12 cellular contexts compared by ENCODE assay signal in genomic region chr2:172226244-172227061, GRCh38.
DNase-seq lines count a peak whose midpoint lies in the region; ATAC-seq and TF ChIP-seq lines count a peak whose summit lies in the region.
"Had no signal": no experiment of that assay in that cellular context is flagged by ENCODE, and none has a peak within 500 bp of the region (broad histone marks: within the 10 kb centered on the region; RNA-seq: fewer than 3 reads in every experiment).

No MANE protein-coding gene starts in this region.

- no peaks in the 10 kb centered on the region for H3K79me2 ChIP-seq in OCI-LY3 (ENCODE audit: low read length)

- peak; percentile 67 for TF ChIP-seq CTCF in OCI-LY3 (IDR thresholded peaks at IDR 0.05; ENCODE audit: low read depth, low read length)
- peak; percentile 24 for TF ChIP-seq CTCF in progenitor cell of endocrine pancreas (IDR thresholded peaks at IDR 0.05; ENCODE audit: unreplicated experiment)
- TF ChIP-seq CTCF in sigmoid colon (IDR thresholded peaks at IDR 0.05) = peak in 1 of 4 experiments; percentile 17

- peaks cover 15% of the 10 kb centered on the region for H3K4me1 Mint-ChIP-seq in progenitor cell of endocrine pancreas (ENCODE audit: low read depth)

- H3K4me3 ChIP-seq in OCI-LY3 (ENCODE audit: low read length) = no peak overlapping the region
- H3K4me3 ChIP-seq in sigmoid colon = no peak overlapping the region
- H3K4me3 ChIP-seq: left lung had no signal

- ATAC-seq in activated naive CD4-positive, alpha-beta T cell treated with anti-CD3 and anti-CD28 coated beads, Interleukin-2, amount 50 U/mL, for 72 hours = no peak
- ATAC-seq in activated CD4-positive, CD25-positive, alpha-beta regulatory T cell treated with anti-CD3 and anti-CD28 coated beads, Interleukin-2, amount 50 U/mL, for 24 hours = no peak
- no peak for ATAC-seq in GM18867 (IDR thresholded peaks at IDR 0.05; ENCODE audit: unreplicated experiment)
- ATAC-seq: left lung; stimulated activated naive CD8-positive, alpha-beta T cell treated with anti-CD3 and anti-CD28 coated beads, Interleukin-15, amount 100 ng/mL, for 72 hours had no signal

- no peak overlapping the region for H3K4me2 ChIP-seq in OCI-LY3 (ENCODE audit: low read length)

- in situ Hi-C loops in T47D (cut with HindIII; ENCODE audit: low pct_unique_long_range_greater_than_20kb, low sequenced_read_pairs) = no loop called here

- no peak for TF ChIP-seq POLR2A in sigmoid colon (IDR thresholded peaks at IDR 0.05)

- TF ChIP-seq EP300 in sigmoid colon (IDR thresholded peaks at IDR 0.05) = no peak

- H3K4me1 ChIP-seq in OCI-LY3 (ENCODE audit: low read length) = no peaks in the 10 kb centered on the region
- H3K4me1 ChIP-seq in sigmoid colon = no peaks in the 10 kb centered on the region
- H3K4me1 ChIP-seq: left lung had no signal

- H3K27ac ChIP-seq in OCI-LY3 (ENCODE audit: low read length) = no peak overlapping the region
- H3K27ac ChIP-seq in sigmoid colon = no peak overlapping the region
- H3K27ac ChIP-seq: left lung had no signal

- intact Hi-C loops in sigmoid colon (cut with DNase I) = no loop called here

- H3K36me3 ChIP-seq in OCI-LY3 (replicated peaks; ENCODE audit: low read depth, low read length) = no peaks in the 10 kb centered on the region
- no peaks in the 10 kb centered on the region for H3K36me3 ChIP-seq in sigmoid colon
- H3K36me3 ChIP-seq: left lung had no signal

- no peak overlapping the region for H3K4me3 Mint-ChIP-seq in progenitor cell of endocrine pancreas (ENCODE audit: low read depth)
- H3K4me3 Mint-ChIP-seq: stimulated activated naive CD8-positive, alpha-beta T cell treated with anti-CD3 and anti-CD28 coated beads, Interleukin-15, amount 100 ng/mL, for 72 hours had no signal

- no peak overlapping the region for H3K9ac ChIP-seq in OCI-LY3 (ENCODE audit: low read length)

- H3K9me3 Mint-ChIP-seq in activated naive CD4-positive, alpha-beta T cell treated with anti-CD3 and anti-CD28 coated beads, Interleukin-2, amount 50 U/mL, for 72 hours = peaks cover 0 to 5% of the 10 kb centered on the region in 2 donors
- H3K9me3 Mint-ChIP-seq in progenitor cell of endocrine pancreas (ENCODE audit: low read depth) = no peaks in the 10 kb centered on the region
- H3K9me3 Mint-ChIP-seq: stimulated activated naive CD8-positive, alpha-beta T cell treated with anti-CD3 and anti-CD28 coated beads, Interleukin-15, amount 100 ng/mL, for 72 hours had no signal

- H3K27me3 ChIP-seq in OCI-LY3 (ENCODE audit: low read depth, low read length) (peaks cover 23% of the 10 kb centered on the region), sigmoid colon (no peaks in the 10 kb centered on the region)
- H3K27me3 ChIP-seq: left lung had no signal

- no peak overlapping the region for H2AFZ ChIP-seq in OCI-LY3 (ENCODE audit: low read depth, low read length)

- H3K9me3 ChIP-seq in OCI-LY3 (ENCODE audit: insufficient read depth, low read length) (no peaks in the 10 kb centered on the region), sigmoid colon (no peaks in the 10 kb centered on the region)
- H3K9me3 ChIP-seq: left lung had no signal

- WGBS in sigmoid colon, 2 donors = 26 to 63% methylated on average over 9 of the region's 9 CpGs

- H3K36me3 Mint-ChIP-seq in activated naive CD4-positive, alpha-beta T cell treated with anti-CD3 and anti-CD28 coated beads, Interleukin-2, amount 50 U/mL, for 72 hours = no peaks in the 10 kb centered on the region
- H3K36me3 Mint-ChIP-seq in progenitor cell of endocrine pancreas (ENCODE audit: insufficient read depth) = no peaks in the 10 kb centered on the region

- peak; percentile 7 for DNase-seq in activated naive CD4-positive, alpha-beta T cell treated with Interleukin-2 at 50 U/mL for 16 hours
- no peak for DNase-seq in activated naive CD4-positive, alpha-beta T cell treated with anti-CD3 and anti-CD28 coated beads, Interleukin-2, amount 50 U/mL, for 72 hours (ENCODE audit: low spot score in 2 of 2)
- DNase-seq in T47D (ENCODE audit: low read depth in 1 of 2, low spot score in 1 of 2) (peak; percentile 30 to 69), progenitor cell of endocrine pancreas (ENCODE audit: low spot score, unreplicated experiment) (no peak), sigmoid colon (no peak)
- DNase-seq: left lung; NCI-H187 treated with DMSO at 0.1 percent for 48 hours; stimulated activated naive CD8-positive, alpha-beta T cell treated with anti-CD3 and anti-CD28 coated beads, Interleukin-15, amount 100 ng/mL, for 72 hours; SW 1271 had no signal

- H3K27me3 Mint-ChIP-seq in progenitor cell of endocrine pancreas = peaks cover 33% of the 10 kb centered on the region
- H3K27me3 Mint-ChIP-seq: stimulated activated naive CD8-positive, alpha-beta T cell treated with anti-CD3 and anti-CD28 coated beads, Interleukin-15, amount 100 ng/mL, for 72 hours had no signal

- no peak overlapping the region for H3K27ac Mint-ChIP-seq in activated naive CD4-positive, alpha-beta T cell treated with anti-CD3 and anti-CD28 coated beads, Interleukin-2, amount 50 U/mL, for 72 hours
- no peak overlapping the region for H3K27ac Mint-ChIP-seq in progenitor cell of endocrine pancreas
- H3K27ac Mint-ChIP-seq: stimulated activated naive CD8-positive, alpha-beta T cell treated with anti-CD3 and anti-CD28 coated beads, Interleukin-15, amount 100 ng/mL, for 72 hours had no signal

- no peaks in the 10 kb centered on the region for H4K20me1 ChIP-seq in OCI-LY3 (ENCODE audit: insufficient read depth, low read length)

Comparison
In these comparisons a context has a peak if more than half of its experiments do, and no peak if none do; other contexts are left out.
1. DNase-seq: peak in activated naive CD4-positive, alpha-beta T cell treated with Interleukin-2 at 50 U/mL for 16 hours (single experiment) and T47D (2 of 2); none in activated naive CD4-positive, alpha-beta T cell treated with anti-CD3 and anti-CD28 coated beads, Interleukin-2, amount 50 U/mL, for 72 hours (0 of 2), progenitor cell of endocrine pancreas (single experiment) and sigmoid colon (single experiment).